In the genomic region with DNA sequence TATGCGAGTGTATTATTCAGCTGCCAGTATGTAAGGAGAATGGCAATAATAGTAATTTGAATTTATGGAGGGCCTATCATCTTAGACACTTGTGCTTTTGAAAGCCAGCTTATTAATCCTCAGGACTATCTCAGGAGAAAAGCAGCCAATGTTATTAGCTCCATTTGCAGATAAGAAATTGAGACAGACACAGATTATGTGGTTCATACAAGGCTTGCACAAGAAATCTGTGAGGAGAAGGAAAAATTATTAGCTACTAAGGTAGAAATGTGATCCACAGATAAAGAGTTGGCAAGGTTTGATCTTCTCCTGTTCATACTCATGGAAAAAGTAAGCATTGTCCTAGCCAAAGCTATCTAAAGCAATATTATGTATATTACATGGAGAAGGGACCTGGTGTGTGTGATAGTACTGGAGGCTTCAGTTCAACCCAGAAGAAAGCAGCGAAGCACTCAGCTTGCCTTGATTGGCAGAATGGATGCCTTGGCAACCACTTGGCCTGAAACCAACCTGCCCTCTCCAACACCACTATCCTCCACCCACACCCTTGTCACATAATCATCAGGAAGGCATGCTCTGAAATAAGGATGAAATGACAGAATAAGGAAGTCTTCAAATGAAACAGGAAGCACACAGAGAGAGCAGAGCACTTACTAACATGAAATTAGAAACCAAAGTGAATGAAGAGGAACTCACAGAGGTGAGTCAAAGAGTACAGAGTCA, we compare ENCODE assay signal across 8 cellular contexts.
DNase-seq lines count a peak whose midpoint lies in the region; ATAC-seq, FAIRE-seq and TF ChIP-seq lines count a peak whose summit lies in the region.

No MANE protein-coding gene starts in this region.

- no peaks in the 10 kb centered on the region; the same call in 1 of the 2 replicates for H3K27me3 ChIP-seq in HAP-1 (ENCODE audit: low read depth)

- TF ChIP-seq CTCF in astrocyte of the spinal cord (IDR thresholded peaks at IDR 0.05; ENCODE audit: low read depth, low read length): no peak

- H3K4me1 ChIP-seq in HAP-1: no peaks in the 10 kb centered on the region

- H3K9me3 ChIP-seq in HAP-1: no peaks in the 10 kb centered on the region

- peak; percentile 84 for ATAC-seq in HG03135 (IDR thresholded peaks at IDR 0.05; ENCODE audit: unreplicated experiment)

- H3K4me3 ChIP-seq in astrocyte of the spinal cord (ENCODE audit: low read depth, low read length): no peak overlapping the region
- H3K4me3 ChIP-seq in HAP-1: no peak overlapping the region

- DNase-seq in COLO668 (lab: John Stamatoyannopoulos, UW; ENCODE audit: unreplicated experiment) (peak; percentile 50), GM19239 (ENCODE audit: insufficient read length, low spot score) (peak; percentile 24), NCI-H2227 (lab: John Stamatoyannopoulos, UW; ENCODE audit: unreplicated experiment) (peak; percentile 67), astrocyte of the spinal cord (ENCODE audit: low read depth, low spot score) (peak; percentile 69), midbrain (lab: John Stamatoyannopoulos, UW) (peak; percentile 8), HAP-1 (ENCODE audit: low spot score in 2 of 2) (no peak)
- no peak for DNase-seq in stimulated activated CD4-positive, alpha-beta T cell treated with anti-CD3 and anti-CD28 coated beads, Interleukin-1b, Interleukin-23, amount 100 ng/mL, for 48 hours

- in situ Hi-C loops in astrocyte of the spinal cord (cut with HindIII; ENCODE audit: low sequenced_read_pairs): no loop called here
- in situ Hi-C loops in HAP-1 (cut with MboI; ENCODE audit: low sequenced_read_pairs): no loop called here

- H3K36me3 ChIP-seq in HAP-1 (replicated peaks): no peaks in the 10 kb centered on the region

- peak; percentile 100 for FAIRE-seq in GM19239 (lab: Jason Lieb, UNC)

Comparison
In these comparisons a context has a peak if more than half of its experiments do, and no peak if none do; other contexts are left out.
1. DNase-seq: peak in COLO668 (single experiment), GM19239 (single experiment), NCI-H2227 (single experiment), astrocyte of the spinal cord (single experiment) and midbrain (single experiment); none in HAP-1 (0 of 2) and stimulated activated CD4-positive, alpha-beta T cell treated with anti-CD3 and anti-CD28 coated beads, Interleukin-1b, Interleukin-23, amount 100 ng/mL, for 48 hours (single experiment).